Comparison of ENCODE assay signal across 1 cellular context in the genomic region with DNA sequence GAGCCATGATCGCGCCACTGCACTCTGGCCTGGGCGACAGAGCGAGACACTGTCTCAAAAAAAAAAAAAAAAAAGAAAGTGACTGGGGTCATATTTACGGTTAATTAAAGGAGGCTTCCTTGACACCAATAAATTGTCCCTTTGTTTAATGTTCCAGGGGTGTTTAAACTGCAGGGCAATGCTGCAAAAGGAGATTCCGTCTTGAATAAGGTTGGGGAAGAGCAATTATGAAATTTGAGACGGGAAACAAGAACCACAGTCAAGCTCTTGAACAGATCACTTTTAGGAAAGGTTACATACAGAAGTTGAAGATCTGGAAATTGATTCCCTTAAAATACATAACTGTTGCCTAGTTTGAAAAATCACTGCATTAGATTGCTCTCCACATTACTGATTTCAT.
TF ChIP-seq lines count a peak whose summit lies in the region.

No MANE protein-coding gene starts in this region.

TF ChIP-seq in HCT116, 20 proteins besides CTCF, POLR2A, EP300 and RAD21 (continued from another document):
- TF ChIP-seq, protein P1, sequence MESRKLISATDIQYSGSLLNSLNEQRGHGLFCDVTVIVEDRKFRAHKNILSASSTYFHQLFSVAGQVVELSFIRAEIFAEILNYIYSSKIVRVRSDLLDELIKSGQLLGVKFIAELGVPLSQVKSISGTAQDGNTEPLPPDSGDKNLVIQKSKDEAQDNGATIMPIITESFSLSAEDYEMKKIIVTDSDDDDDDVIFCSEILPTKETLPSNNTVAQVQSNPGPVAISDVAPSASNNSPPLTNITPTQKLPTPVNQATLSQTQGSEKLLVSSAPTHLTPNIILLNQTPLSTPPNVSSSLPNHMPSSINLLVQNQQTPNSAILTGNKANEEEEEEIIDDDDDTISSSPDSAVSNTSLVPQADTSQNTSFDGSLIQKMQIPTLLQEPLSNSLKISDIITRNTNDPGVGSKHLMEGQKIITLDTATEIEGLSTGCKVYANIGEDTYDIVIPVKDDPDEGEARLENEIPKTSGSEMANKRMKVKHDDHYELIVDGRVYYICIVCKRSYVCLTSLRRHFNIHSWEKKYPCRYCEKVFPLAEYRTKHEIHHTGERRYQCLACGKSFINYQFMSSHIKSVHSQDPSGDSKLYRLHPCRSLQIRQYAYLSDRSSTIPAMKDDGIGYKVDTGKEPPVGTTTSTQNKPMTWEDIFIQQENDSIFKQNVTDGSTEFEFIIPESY (IDR thresholded peaks at IDR 0.05; ENCODE audit: extremely low read depth, insufficient replicate concordance, low read length) = no peak
- no peak for TF ChIP-seq EZH2 (IDR thresholded peaks at IDR 0.05)
- no peak for TF ChIP-seq FOSL1 (IDR thresholded peaks at IDR 0.05; ENCODE audit: low read depth)
- TF ChIP-seq ZFX (IDR thresholded peaks at IDR 0.05) = no peak
- TF ChIP-seq, protein P2, sequence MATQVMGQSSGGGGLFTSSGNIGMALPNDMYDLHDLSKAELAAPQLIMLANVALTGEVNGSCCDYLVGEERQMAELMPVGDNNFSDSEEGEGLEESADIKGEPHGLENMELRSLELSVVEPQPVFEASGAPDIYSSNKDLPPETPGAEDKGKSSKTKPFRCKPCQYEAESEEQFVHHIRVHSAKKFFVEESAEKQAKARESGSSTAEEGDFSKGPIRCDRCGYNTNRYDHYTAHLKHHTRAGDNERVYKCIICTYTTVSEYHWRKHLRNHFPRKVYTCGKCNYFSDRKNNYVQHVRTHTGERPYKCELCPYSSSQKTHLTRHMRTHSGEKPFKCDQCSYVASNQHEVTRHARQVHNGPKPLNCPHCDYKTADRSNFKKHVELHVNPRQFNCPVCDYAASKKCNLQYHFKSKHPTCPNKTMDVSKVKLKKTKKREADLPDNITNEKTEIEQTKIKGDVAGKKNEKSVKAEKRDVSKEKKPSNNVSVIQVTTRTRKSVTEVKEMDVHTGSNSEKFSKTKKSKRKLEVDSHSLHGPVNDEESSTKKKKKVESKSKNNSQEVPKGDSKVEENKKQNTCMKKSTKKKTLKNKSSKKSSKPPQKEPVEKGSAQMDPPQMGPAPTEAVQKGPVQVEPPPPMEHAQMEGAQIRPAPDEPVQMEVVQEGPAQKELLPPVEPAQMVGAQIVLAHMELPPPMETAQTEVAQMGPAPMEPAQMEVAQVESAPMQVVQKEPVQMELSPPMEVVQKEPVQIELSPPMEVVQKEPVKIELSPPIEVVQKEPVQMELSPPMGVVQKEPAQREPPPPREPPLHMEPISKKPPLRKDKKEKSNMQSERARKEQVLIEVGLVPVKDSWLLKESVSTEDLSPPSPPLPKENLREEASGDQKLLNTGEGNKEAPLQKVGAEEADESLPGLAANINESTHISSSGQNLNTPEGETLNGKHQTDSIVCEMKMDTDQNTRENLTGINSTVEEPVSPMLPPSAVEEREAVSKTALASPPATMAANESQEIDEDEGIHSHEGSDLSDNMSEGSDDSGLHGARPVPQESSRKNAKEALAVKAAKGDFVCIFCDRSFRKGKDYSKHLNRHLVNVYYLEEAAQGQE (IDR thresholded peaks at IDR 0.05; ENCODE audit: low read depth) = no peak
TF ChIP-seq in HCT116: peak in this region for 0.
